Comparison of ENCODE assay signal across 8 cellular contexts in the genomic region with DNA sequence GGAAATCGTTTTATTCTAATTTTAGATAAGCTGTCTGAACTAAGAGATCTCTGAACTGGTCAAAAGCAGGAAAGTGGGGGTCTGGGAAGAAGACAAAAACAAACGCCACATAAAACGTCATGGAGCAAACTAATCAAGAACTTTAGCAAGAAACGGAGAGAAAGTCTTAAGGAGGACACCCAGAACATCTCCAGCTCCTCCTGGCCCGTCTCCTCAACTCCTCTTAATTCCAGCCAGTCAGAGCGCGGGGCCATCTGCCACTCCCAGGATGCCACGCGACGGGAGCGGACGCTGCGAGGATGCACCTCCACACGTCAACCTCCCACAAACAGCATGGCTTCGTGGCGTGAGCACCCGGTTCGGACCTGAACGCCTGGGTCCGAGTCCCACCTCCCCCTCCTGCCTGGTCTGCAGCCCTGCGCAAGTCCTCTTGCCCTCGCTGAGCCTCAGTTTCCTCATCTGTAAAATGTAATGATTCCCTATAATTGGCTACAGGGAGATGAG. TPM values are rescaled to one million over a fixed set of nuclear protein-coding genes. Genes with fewer than 3 reads are reported as not detected.
A peak's percentile ranks its signal among the peaks of the same experiment; 100 is the strongest.
DNase-seq lines count a peak whose midpoint lies in the region; ATAC-seq, FAIRE-seq and TF ChIP-seq lines count a peak whose summit lies in the region.

No MANE protein-coding gene starts in this region.

- H3K4me1 ChIP-seq in left lung, result peaks cover 35 to 55% of the 10 kb centered on the region in 2 donors

- no peaks in the 10 kb centered on the region for H3K27me3 ChIP-seq in left lung

- ATAC-seq in HG03354 (IDR thresholded peaks at IDR 0.05; ENCODE audit: poor library complexity, severe bottlenecking, unreplicated experiment), result peak; percentile 41
- peak; percentile 37 for ATAC-seq in left lung
- no peak for ATAC-seq in HG03097 (IDR thresholded peaks at IDR 0.05; ENCODE audit: low FRiP score, unreplicated experiment)

- TF ChIP-seq POLR2A in GM12891 (IDR thresholded peaks at IDR 0.05; ENCODE audit: low read depth, low read length), result peak; percentile 88

- H3K9me3 ChIP-seq in left lung, result no peaks in the 10 kb centered on the region

- H3K27ac ChIP-seq in left lung, result peak overlapping the region; percentile 91 to 93

- DNase-seq in GM12891 (ENCODE audit: insufficient read length, low spot score) (peak; percentile 70), NCI-H526 treated with DMSO at 0.1 percent for 48 hours (lab: John Stamatoyannopoulos, UW) (peak; percentile 33), dedifferentiated amniotic fluid mesenchymal stem cell (ENCODE audit: extremely low spot score) (peak; percentile 74), left lung (peak; percentile 84 to 93)
- DNase-seq in activated CD4-positive, alpha-beta T cell treated with anti-CD3 and anti-CD28 coated beads, Interleukin-2, amount 50 U/mL, for 1 hour, result peak; percentile 61
- DNase-seq in stimulated activated CD4-positive, alpha-beta T cell treated with anti-CD3 and anti-CD28 coated beads, Interleukin-2, amount 100 ng/mL, for 48 hours, result peak; percentile 73 to 74

- FAIRE-seq in GM12891 (lab: Jason Lieb, UNC), result peak; percentile 99

- intact Hi-C loops in left lung (cut with DNase I), result no loop called here

- no peak for TF ChIP-seq CTCF in left lung (IDR thresholded peaks at IDR 0.05)

- peak overlapping the region; percentile 73 to 96 for H3K4me3 ChIP-seq in left lung

- peaks cover 0 to 6% of the 10 kb centered on the region in 2 donors for H3K36me3 ChIP-seq in left lung

TF ChIP-seq in GM12891, 5 proteins besides CTCF, POLR2A, EP300 and RAD21:
- TF ChIP-seq TAF1 (IDR thresholded peaks at IDR 0.05; ENCODE audit: low read depth, low read length) (peak; percentile 90), PAX5 (IDR thresholded peaks at IDR 0.05; ENCODE audit: insufficient read depth, low read length, severe bottlenecking) (no peak), SPI1 (IDR thresholded peaks at IDR 0.05; ENCODE audit: low read depth, low read length) (no peak), POU2F2 (IDR thresholded peaks at IDR 0.05; ENCODE audit: low read depth, low read length) (peak; percentile 72; the same call in 1 of the 2 replicates), POLR2AphosphoS5 (IDR thresholded peaks at IDR 0.05; ENCODE audit: low read depth, low read length) (peak; percentile 96)

RNA-seq across cellular contexts. Expression of a gene that starts 0.6 kb away (rescaled TPM):
- 49.1 TPM for polyA plus RNA-seq in GM12891 (2012; ENCODE audit: low read depth, missing spikeins)
- total RNA-seq in left lung, result 10 to 100 TPM; 60.1 to 60.7 TPM

RNA-seq across cellular contexts. Expression of a gene that starts 1.1 kb away (rescaled TPM):
- polyA plus RNA-seq in GM12891 (2012; ENCODE audit: low read depth, missing spikeins), result 0.82 TPM
- total RNA-seq in left lung, result 10 to 100 TPM; 30.4 to 41.0 TPM

RNA-seq across cellular contexts. Expression of a gene that starts 51.6 kb away (rescaled TPM):
- polyA plus RNA-seq in GM12891 (2012; ENCODE audit: low read depth, missing spikeins), result 17.7 TPM
- 10 to 100 TPM; 61.5 to 65.2 TPM for total RNA-seq in left lung

RNA-seq across cellular contexts. Expression of a gene that starts 51.8 kb away (rescaled TPM):
- 64.3 TPM for polyA plus RNA-seq in GM12891 (2012; ENCODE audit: low read depth, missing spikeins)
- 10 to 100 TPM; 27.2 to 30.4 TPM for total RNA-seq in left lung

Comparison
In these comparisons a context has a peak if more than half of its experiments do, and no peak if none do; other contexts are left out.
1. DNase-seq: peak in every context shown above with its lines; median percentile 88 in left lung; 74 in dedifferentiated amniotic fluid mesenchymal stem cell; 74 in stimulated activated CD4-positive, alpha-beta T cell treated with anti-CD3 and anti-CD28 coated beads, Interleukin-2, amount 100 ng/mL, for 48 hours; 70 in GM12891; 61 in activated CD4-positive, alpha-beta T cell treated with anti-CD3 and anti-CD28 coated beads, Interleukin-2, amount 50 U/mL, for 1 hour; 33 in NCI-H526 treated with DMSO at 0.1 percent for 48 hours.